ENCODE assay signal across 22 cellular contexts in genomic region chr5:129718766-129719165, GRCh38. TPM values are rescaled to one million over a fixed set of nuclear protein-coding genes. Genes with fewer than 3 reads are reported as not detected.
"Had no signal": no experiment of that assay in that cellular context is flagged by ENCODE, and none has a peak within 500 bp of the region (broad histone marks: within the 10 kb centered on the region; RNA-seq: fewer than 3 reads in every experiment).

No MANE protein-coding gene starts in this region.

- H3K4me3 Mint-ChIP-seq: immature natural killer cell; memory B cell; naive B cell; nephron progenitor cell; stimulated activated memory B cell treated with anti-CD40 and anti-IgM and Interleukin-4, amounts not matched to agents 10 μg/mL and 1 μg/mL and 100 μg/mL, for 72 hours; stimulated activated naive CD8-positive, alpha-beta T cell treated with anti-CD3 and anti-CD28 coated beads, Interleukin-15, Interleukin-2, amounts not matched to agents 100 ng/mL and 50 ng/mL, for 24 hours had no signal

- H3K27me3 ChIP-seq: gastroesophageal sphincter, right lobe of liver, tibial nerve, upper lobe of right lung, vagina had no signal

- H3K36me3 ChIP-seq: gastroesophageal sphincter, left ventricle myocardium inferior, lower lobe of right lung, right lobe of liver, tibial nerve, upper lobe of right lung, vagina had no signal

- H3K27ac Mint-ChIP-seq: immature natural killer cell; memory B cell; naive B cell; nephron progenitor cell; stimulated activated memory B cell treated with anti-CD40 and anti-IgM and Interleukin-4, amounts not matched to agents 10 μg/mL and 1 μg/mL and 100 μg/mL, for 72 hours; stimulated activated naive CD8-positive, alpha-beta T cell treated with anti-CD3 and anti-CD28 coated beads, Interleukin-15, Interleukin-2, amounts not matched to agents 100 ng/mL and 50 ng/mL, for 24 hours had no signal

- DNase-seq: effector memory CD4-positive, alpha-beta T cell; glutamatergic neuron; immature natural killer cell; left ventricle myocardium inferior; lower lobe of right lung; naive B cell; nephron progenitor cell; psoas muscle; retina; right lobe of liver; stimulated activated CD4-positive, alpha-beta T cell treated with anti-CD3 and anti-CD28 coated beads, Interleukin-4, amount 100 ng/mL, for 24 hours; upper lobe of right lung had no signal

- H3K27me3 Mint-ChIP-seq: naive B cell; stimulated activated memory B cell treated with anti-CD40 and anti-IgM and Interleukin-4, amounts not matched to agents 10 μg/mL and 1 μg/mL and 100 μg/mL, for 72 hours; stimulated activated naive CD8-positive, alpha-beta T cell treated with anti-CD3 and anti-CD28 coated beads, Interleukin-15, Interleukin-2, amounts not matched to agents 100 ng/mL and 50 ng/mL, for 24 hours had no signal

- H2AFZ ChIP-seq: parathyroid adenoma had no signal

- H3K4me3 ChIP-seq: gastroesophageal sphincter, left ventricle myocardium inferior, lower lobe of right lung, psoas muscle, right lobe of liver, tibial nerve, upper lobe of right lung, vagina had no signal

- H3K27ac ChIP-seq: gastroesophageal sphincter, left ventricle myocardium inferior, lower lobe of right lung, parathyroid adenoma, psoas muscle, right lobe of liver, tibial nerve, upper lobe of right lung, vagina had no signal

- H3K9me3 ChIP-seq: gastroesophageal sphincter, left ventricle myocardium inferior, lower lobe of right lung, psoas muscle, right lobe of liver, tibial nerve, upper lobe of right lung, vagina had no signal

- H3K36me3 Mint-ChIP-seq: immature natural killer cell; memory B cell; naive B cell; stimulated activated memory B cell treated with anti-CD40 and anti-IgM and Interleukin-4, amounts not matched to agents 10 μg/mL and 1 μg/mL and 100 μg/mL, for 72 hours had no signal

- H3K79me2 ChIP-seq: parathyroid adenoma had no signal

- H3K9ac ChIP-seq: parathyroid adenoma had no signal

- H3K9me3 Mint-ChIP-seq: nephron progenitor cell; stimulated activated memory B cell treated with anti-CD40 and anti-IgM and Interleukin-4, amounts not matched to agents 10 μg/mL and 1 μg/mL and 100 μg/mL, for 72 hours; stimulated activated naive CD8-positive, alpha-beta T cell treated with anti-CD3 and anti-CD28 coated beads, Interleukin-15, Interleukin-2, amounts not matched to agents 100 ng/mL and 50 ng/mL, for 24 hours had no signal

- H3K4me1 Mint-ChIP-seq: immature natural killer cell; memory B cell; naive B cell; stimulated activated memory B cell treated with anti-CD40 and anti-IgM and Interleukin-4, amounts not matched to agents 10 μg/mL and 1 μg/mL and 100 μg/mL, for 72 hours had no signal

- H3K4me1 ChIP-seq: left ventricle myocardium inferior, lower lobe of right lung, parathyroid adenoma, psoas muscle, right lobe of liver, tibial nerve, upper lobe of right lung, vagina had no signal

RNA-seq across cellular contexts. Expression of gene MINAR2, which starts 29.1 kb away (rescaled TPM):
- total RNA-seq: esophagus mucosa, gastroesophageal sphincter, left ventricle myocardium inferior, lower lobe of right lung, omental fat pad, psoas muscle, right lobe of liver, temporal lobe, tibial nerve, upper lobe of right lung, vagina had no signal
